12 cellular contexts compared by ENCODE assay signal in genomic region chr12:111942557-111942956, GRCh38.
DNase-seq lines count a peak whose midpoint lies in the region; ATAC-seq, FAIRE-seq and TF ChIP-seq lines count a peak whose summit lies in the region.
"Had no signal": no experiment of that assay in that cellular context is flagged by ENCODE, and none has a peak within 500 bp of the region (broad histone marks: within the 10 kb centered on the region; RNA-seq: fewer than 3 reads in every experiment).

No MANE protein-coding gene starts in this region.

- no peak overlapping the region for H3K4me3 Mint-ChIP-seq in MCF 10A (ENCODE audit: unreplicated experiment)

- no peak overlapping the region for H2AFZ ChIP-seq in HepG2 (ENCODE audit: low read length)

- no peak overlapping the region for H3K9ac ChIP-seq in HepG2 (ENCODE audit: insufficient read depth, low read depth, low read length)

- H3K4me3 ChIP-seq in breast epithelium (no peak overlapping the region), RWPE2 (ENCODE audit: severe bottlenecking) (no peak overlapping the region), HepG2 (replicated peaks in 1 of 3; ENCODE audit: insufficient read depth in 1 of 3, low read depth in 2 of 3, low read length in 3 of 3) (no peak overlapping the region)
- H3K4me3 ChIP-seq: Peyer's patch, upper lobe of left lung had no signal

- FAIRE-seq in HepG2 (lab: Jason Lieb, UNC), result no peak
- FAIRE-seq: endometrium had no signal

- TF ChIP-seq CTCF in MCF 10A (IDR thresholded peaks at IDR 0.05; ENCODE audit: unreplicated experiment) (no peak), breast epithelium (IDR thresholded peaks at IDR 0.05) (no peak), RWPE2 (IDR thresholded peaks at IDR 0.05; ENCODE audit: poor library complexity, severe bottlenecking) (no peak), HepG2 (CRISPR knock-in tag; IDR thresholded peaks at IDR 0.05) (no peak)

- intact Hi-C loops in MCF 10A (cut with micrococcal nuclease) (loop anchor here (10.0 kb wide), 1 partner anchor 252 kb away; no protein-coding TSS in a partner anchor), breast epithelium (cut with DNase I; ENCODE audit: low total_unique reads) (no loop called here), HepG2 (cut with micrococcal nuclease; ENCODE audit: unreplicated experiment) (no loop called here)

- H3K9me3 ChIP-seq in breast epithelium (no peaks in the 10 kb centered on the region), RWPE2 (ENCODE audit: severe bottlenecking) (no peaks in the 10 kb centered on the region), HepG2 (ENCODE audit: low read length) (no peaks in the 10 kb centered on the region)
- H3K9me3 ChIP-seq: Peyer's patch, upper lobe of left lung had no signal

- no peak overlapping the region for H3K27ac Mint-ChIP-seq in MCF 10A (ENCODE audit: low read depth, unreplicated experiment)

- H3K4me2 ChIP-seq in HepG2 (ENCODE audit: low read depth, low read length), result no peak overlapping the region

- no peak for TF ChIP-seq RAD21 in HepG2 (CRISPR knock-in tag; IDR thresholded peaks at IDR 0.05)

- no peaks in the 10 kb centered on the region for H3K36me3 ChIP-seq in breast epithelium
- no peaks in the 10 kb centered on the region for H3K36me3 ChIP-seq in RWPE2 (ENCODE audit: low read depth)
- H3K36me3 ChIP-seq in HepG2 (replicated peaks in 1 of 2; ENCODE audit: control insufficient read depth in 1 of 2, insufficient read depth in 2 of 2, low read length in 2 of 2), result no peaks in the 10 kb centered on the region
- H3K36me3 ChIP-seq: upper lobe of left lung had no signal

- H3K27me3 ChIP-seq in breast epithelium (no peaks in the 10 kb centered on the region), RWPE2 (ENCODE audit: insufficient read depth, poor library complexity, severe bottlenecking) (no peaks in the 10 kb centered on the region), HepG2 (ENCODE audit: control insufficient read depth in 1 of 2, insufficient read depth in 2 of 2, low read length in 2 of 2) (no peaks in the 10 kb centered on the region)
- H3K27me3 ChIP-seq: Peyer's patch, upper lobe of left lung had no signal

- no peaks in the 10 kb centered on the region for H3K27me3 Mint-ChIP-seq in MCF 10A (ENCODE audit: insufficient read depth, unreplicated experiment)

- H3K27ac ChIP-seq in breast epithelium (no peak overlapping the region), RWPE2 (ENCODE audit: poor library complexity, severe bottlenecking) (no peak overlapping the region), HepG2 (ENCODE audit: extremely low read length, insufficient read depth, low read length) (no peak overlapping the region)
- H3K27ac ChIP-seq: Peyer's patch, upper lobe of left lung had no signal

- CTCF ChIA-PET in MCF 10A (lab: Yijun Ruan, JAX), result interaction anchor here (0.7 to 1.0 kb wide), 3 partner anchors 71 to 509 kb away, joined by 3 to 5 read pairs (median 3); no protein-coding TSS in a partner anchor
- CTCF ChIA-PET in HepG2 (lab: Yijun Ruan, JAX; ENCODE audit: low intra/inter-chr PET ratio, low total read pairs), result no interaction called here

- in situ Hi-C loops in HepG2 (cut with HindIII; ENCODE audit: extremely low pct_ligation_motif_present, low pct_unique_long_range_greater_than_20kb), result loop anchor here (10.0 kb wide), 1 partner anchor 72 kb away; the partner anchor contains the start of genes ERP29 and TMEM116

- BruUV-seq in MCF 10A (replicated peaks; lab: Mats Ljungman, UMichigan) (no TSS peak), HepG2 (replicated peaks; lab: Mats Ljungman, UMichigan) (no TSS peak)

- WGBS in HepG2 (ENCODE audit: low lambda C conversion rate), result 86% methylated on average over 5 of the region's 5 CpGs

- H3K4me1 ChIP-seq in breast epithelium (no peaks in the 10 kb centered on the region), RWPE2 (ENCODE audit: insufficient read depth, poor library complexity, severe bottlenecking) (peaks cover 5% of the 10 kb centered on the region), HepG2 (ENCODE audit: insufficient read depth, low read length) (peaks cover 22% of the 10 kb centered on the region)
- H3K4me1 ChIP-seq: Peyer's patch, upper lobe of left lung had no signal

- H3K4me1 Mint-ChIP-seq in MCF 10A (ENCODE audit: insufficient read depth, unreplicated experiment), result peaks cover 7% of the 10 kb centered on the region

- no peaks in the 10 kb centered on the region for H3K36me3 Mint-ChIP-seq in MCF 10A (ENCODE audit: insufficient read depth, unreplicated experiment)

- H4K20me1 ChIP-seq in HepG2 (ENCODE audit: insufficient read depth, low read length), result no peaks in the 10 kb centered on the region

- TF ChIP-seq POLR2A in breast epithelium (IDR thresholded peaks at IDR 0.05) (no peak), HepG2 (IDR thresholded peaks at IDR 0.05; ENCODE audit: insufficient read depth in 1 of 2, low read depth in 2 of 2, low read length in 2 of 2) (no peak)

- ATAC-seq in RWPE2 (ENCODE audit: low read depth) (peak; percentile 66), GM18517 (IDR thresholded peaks at IDR 0.05; ENCODE audit: unreplicated experiment) (no peak), HG03097 (IDR thresholded peaks at IDR 0.05; ENCODE audit: low FRiP score, unreplicated experiment) (no peak), HepG2 (no peak)

- TF ChIP-seq EP300 in HepG2 (IDR thresholded peaks at IDR 0.05; ENCODE audit: low read depth in 2 of 2, low read length in 2 of 2) (no peak), HepG2 (CRISPR knock-in tag; IDR thresholded peaks at IDR 0.05; ENCODE audit: borderline replicate concordance) (no peak)

- no peaks in the 10 kb centered on the region for H3K79me2 ChIP-seq in HepG2 (ENCODE audit: insufficient read depth, low read length)

- no peaks in the 10 kb centered on the region for H3K9me3 Mint-ChIP-seq in MCF 10A (ENCODE audit: unreplicated experiment)

- DNase-seq in MCF 10A (ENCODE audit: unreplicated experiment) (peak; percentile 50), breast epithelium (ENCODE audit: low spot score in 2 of 2) (no peak), RWPE2 (ENCODE audit: low spot score) (no peak), fibroblast of gingiva (ENCODE audit: low read depth) (peak; percentile 87), stromal cell of bone marrow (ENCODE audit: low read depth) (peak; percentile 7), HepG2 (ENCODE audit: low spot score) (no peak)
- DNase-seq: DMS79 treated with DMSO at 0.1 percent for 48 hours, Peyer's patch, upper lobe of left lung had no signal

- POLR2A ChIA-PET in MCF 10A (lab: Yijun Ruan, JAX), result no interaction called here
- POLR2A ChIA-PET in HepG2 (lab: Yijun Ruan, JAX), result no interaction called here

TF ChIP-seq in HepG2, 621 proteins besides CTCF, POLR2A, EP300 and RAD21:
- TF ChIP-seq HOXA3 (CRISPR knock-in tag; IDR thresholded peaks at IDR 0.05) (no peak), SRSF4 (IDR thresholded peaks at IDR 0.05; ENCODE audit: low read depth, low read length, poor library complexity, severe bottlenecking) (no peak), ZNF557 (CRISPR knock-in tag; IDR thresholded peaks at IDR 0.05) (no peak), ZNF564 (CRISPR knock-in tag; IDR thresholded peaks at IDR 0.05) (no peak), RFX3 (CRISPR knock-in tag; IDR thresholded peaks at IDR 0.05) (no peak), ZNF746 (CRISPR knock-in tag; IDR thresholded peaks at IDR 0.05) (no peak), ARID2 (CRISPR knock-in tag; IDR thresholded peaks at IDR 0.05; ENCODE audit: borderline replicate concordance) (no peak), ZFYVE20 (CRISPR knock-in tag; IDR thresholded peaks at IDR 0.05; ENCODE audit: borderline replicate concordance, low read depth) (no peak), ZNF430 (CRISPR knock-in tag; IDR thresholded peaks at IDR 0.05) (no peak), TFDP1 (CRISPR knock-in tag; IDR thresholded peaks at IDR 0.05; ENCODE audit: borderline replicate concordance) (no peak), ZNF292 (CRISPR knock-in tag; IDR thresholded peaks at IDR 0.05; ENCODE audit: borderline replicate concordance, low read depth) (no peak), ZNF713 (CRISPR knock-in tag; IDR thresholded peaks at IDR 0.05) (no peak), THAP11 (CRISPR knock-in tag; IDR thresholded peaks at IDR 0.05) (no peak), SNAPC2 (CRISPR knock-in tag; IDR thresholded peaks at IDR 0.05) (no peak)

Comparison
In these comparisons a context has a peak if more than half of its experiments do, and no peak if none do; other contexts are left out.
1. DNase-seq: peak in MCF 10A (single experiment), fibroblast of gingiva (single experiment) and stromal cell of bone marrow (single experiment); none in breast epithelium (0 of 2), RWPE2 (single experiment) and HepG2 (single experiment).